In the genomic region with DNA sequence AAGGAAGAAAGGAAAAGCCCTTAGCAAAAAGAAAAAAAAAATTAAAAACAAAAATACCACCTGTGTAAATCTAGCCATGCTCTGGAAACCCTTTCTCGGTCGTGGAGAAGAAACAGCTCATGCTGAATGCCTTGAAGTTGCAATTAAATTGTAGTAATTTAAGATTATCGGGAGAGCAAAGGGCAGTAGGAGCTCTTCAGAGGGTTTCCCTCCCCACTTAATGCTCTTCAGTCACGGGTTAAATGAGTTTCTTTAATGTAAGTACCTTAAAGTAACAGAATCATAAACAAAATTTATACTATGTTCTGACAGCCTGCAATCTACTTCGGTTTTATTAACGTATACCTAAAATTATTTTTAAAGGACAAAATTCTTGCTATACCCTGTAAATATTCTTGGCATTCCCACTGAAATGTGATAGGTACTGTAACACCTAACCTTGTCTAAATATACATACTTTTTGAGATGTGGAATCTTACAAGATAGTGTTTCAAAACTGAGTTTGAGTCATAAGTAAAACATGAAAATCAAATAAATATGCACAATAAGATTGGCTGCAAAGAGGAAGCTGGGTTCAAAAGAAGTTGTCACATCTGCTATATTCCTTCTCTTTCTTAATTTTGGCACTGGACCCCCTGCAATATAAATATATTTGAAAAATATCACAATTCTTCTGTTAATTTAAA, we compare ENCODE assay signal across 1 cellular context.
A peak's percentile ranks its signal among the peaks of the same experiment; 100 is the strongest.
TF ChIP-seq lines count a peak whose summit lies in the region.

No MANE protein-coding gene starts in this region.

TF ChIP-seq in HEK293T, 16 proteins besides CTCF, POLR2A, EP300 and RAD21:
- TF ChIP-seq, protein P1, sequence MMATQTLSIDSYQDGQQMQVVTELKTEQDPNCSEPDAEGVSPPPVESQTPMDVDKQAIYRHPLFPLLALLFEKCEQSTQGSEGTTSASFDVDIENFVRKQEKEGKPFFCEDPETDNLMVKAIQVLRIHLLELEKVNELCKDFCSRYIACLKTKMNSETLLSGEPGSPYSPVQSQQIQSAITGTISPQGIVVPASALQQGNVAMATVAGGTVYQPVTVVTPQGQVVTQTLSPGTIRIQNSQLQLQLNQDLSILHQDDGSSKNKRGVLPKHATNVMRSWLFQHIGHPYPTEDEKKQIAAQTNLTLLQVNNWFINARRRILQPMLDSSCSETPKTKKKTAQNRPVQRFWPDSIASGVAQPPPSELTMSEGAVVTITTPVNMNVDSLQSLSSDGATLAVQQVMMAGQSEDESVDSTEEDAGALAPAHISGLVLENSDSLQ (IDR thresholded peaks at IDR 0.05), result peak; percentile 85
- no peak for TF ChIP-seq FOXA1 (IDR thresholded peaks at IDR 0.05)
- TF ChIP-seq LEF1 (IDR thresholded peaks at IDR 0.05; ENCODE audit: borderline replicate concordance), result no peak
